Comparison of ENCODE assay signal across 8 cellular contexts in the genomic region with DNA sequence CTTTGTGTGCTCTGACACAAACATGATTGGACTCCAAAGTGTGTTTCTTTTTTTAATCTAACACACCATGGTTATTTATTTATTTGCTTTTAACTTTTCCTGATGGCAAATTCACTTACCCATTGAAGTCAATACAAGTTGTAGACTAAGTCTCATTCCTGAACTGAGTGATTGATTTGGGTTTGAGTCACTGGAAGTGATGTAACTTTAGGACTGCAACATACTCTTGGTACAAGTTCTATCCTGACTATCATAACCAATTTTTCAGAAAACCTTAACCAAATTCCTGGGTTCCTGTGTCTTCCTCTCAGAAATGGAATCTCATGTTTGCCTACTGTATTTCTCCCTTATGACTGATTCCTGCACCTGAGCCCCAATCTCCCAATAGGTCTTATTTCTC.
"Had no signal": no experiment of that assay in that cellular context is flagged by ENCODE, and none has a peak within 500 bp of the region (broad histone marks: within the 10 kb centered on the region; RNA-seq: fewer than 3 reads in every experiment).

No MANE protein-coding gene starts in this region.

- ATAC-seq: GM23338, K562 had no signal

- H3K4me3 ChIP-seq: GM23338, K562 had no signal

- FAIRE-seq: H1, H54, HTR-8/SVneo, K562 had no signal

- H2AFZ ChIP-seq: GM23338 had no signal

- DNase-seq: H9, HCEC 1CT, IMR-90 had no signal

- H3K4me2 ChIP-seq: GM23338 had no signal
